1 cellular context compared by ENCODE assay signal in genomic region chr11:67485873-67486343, GRCh38.
TF ChIP-seq lines count a peak whose summit lies in the region.

No MANE protein-coding gene starts in this region.

TF ChIP-seq in K562, 482 proteins besides CTCF, POLR2A, EP300 and RAD21:
- TF ChIP-seq MEIS2 (IDR thresholded peaks at IDR 0.05; ENCODE audit: partially characterized antibody): peak; percentile 25
- TF ChIP-seq PKNOX1 (IDR thresholded peaks at IDR 0.05): peak; percentile 82
- TF ChIP-seq YY1 (IDR thresholded peaks at IDR 0.05; ENCODE audit: borderline replicate concordance in 1 of 3, control insufficient read depth in 1 of 3, extremely low read depth in 1 of 3, insufficient read depth in 3 of 3, insufficient read length in 1 of 3, insufficient replicate concordance in 2 of 3, low read depth in 1 of 3, low read length in 2 of 3): peak in 1 of 3 experiments; percentile 16
- TF ChIP-seq ZBTB5 (IDR thresholded peaks at IDR 0.05): 0 out of 2 replicates have a peak, but pooled peaks have one; percentile 32
- TF ChIP-seq, protein P1, sequence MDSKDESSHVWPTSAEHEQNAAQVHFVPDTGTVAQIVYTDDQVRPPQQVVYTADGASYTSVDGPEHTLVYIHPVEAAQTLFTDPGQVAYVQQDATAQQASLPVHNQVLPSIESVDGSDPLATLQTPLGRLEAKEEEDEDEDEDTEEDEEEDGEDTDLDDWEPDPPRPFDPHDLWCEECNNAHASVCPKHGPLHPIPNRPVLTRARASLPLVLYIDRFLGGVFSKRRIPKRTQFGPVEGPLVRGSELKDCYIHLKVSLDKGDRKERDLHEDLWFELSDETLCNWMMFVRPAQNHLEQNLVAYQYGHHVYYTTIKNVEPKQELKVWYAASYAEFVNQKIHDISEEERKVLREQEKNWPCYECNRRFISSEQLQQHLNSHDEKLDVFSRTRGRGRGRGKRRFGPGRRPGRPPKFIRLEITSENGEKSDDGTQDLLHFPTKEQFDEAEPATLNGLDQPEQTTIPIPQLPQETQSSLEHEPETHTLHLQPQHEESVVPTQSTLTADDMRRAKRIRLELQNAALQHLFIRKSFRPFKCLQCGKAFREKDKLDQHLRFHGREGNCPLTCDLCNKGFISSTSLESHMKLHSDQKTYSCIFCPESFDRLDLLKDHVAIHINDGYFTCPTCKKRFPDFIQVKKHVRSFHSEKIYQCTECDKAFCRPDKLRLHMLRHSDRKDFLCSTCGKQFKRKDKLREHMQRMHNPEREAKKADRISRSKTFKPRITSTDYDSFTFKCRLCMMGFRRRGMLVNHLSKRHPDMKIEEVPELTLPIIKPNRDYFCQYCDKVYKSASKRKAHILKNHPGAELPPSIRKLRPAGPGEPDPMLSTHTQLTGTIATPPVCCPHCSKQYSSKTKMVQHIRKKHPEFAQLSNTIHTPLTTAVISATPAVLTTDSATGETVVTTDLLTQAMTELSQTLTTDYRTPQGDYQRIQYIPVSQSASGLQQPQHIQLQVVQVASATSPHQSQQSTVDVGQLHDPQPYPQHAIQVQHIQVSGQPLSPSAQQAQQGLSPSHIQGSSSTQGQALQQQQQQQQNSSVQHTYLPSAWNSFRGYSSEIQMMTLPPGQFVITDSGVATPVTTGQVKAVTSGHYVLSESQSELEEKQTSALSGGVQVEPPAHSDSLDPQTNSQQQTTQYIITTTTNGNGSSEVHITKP (IDR thresholded peaks at IDR 0.05; ENCODE audit: partially characterized antibody): peak; percentile 82
